22 cellular contexts compared by ENCODE assay signal in genomic region chr1:46638921-46639320, GRCh38. TPM values are rescaled to one million over a fixed set of nuclear protein-coding genes. Genes with fewer than 3 reads are reported as not detected.
A peak's percentile ranks its signal among the peaks of the same experiment; 100 is the strongest.
DNase-seq lines count a peak whose midpoint lies in the region; ATAC-seq, FAIRE-seq and TF ChIP-seq lines count a peak whose summit lies in the region.
"Had no signal": no experiment of that assay in that cellular context is flagged by ENCODE, and none has a peak within 500 bp of the region (broad histone marks: within the 10 kb centered on the region; RNA-seq: fewer than 3 reads in every experiment).

No MANE protein-coding gene starts in this region.

- TF ChIP-seq CTCF in left ventricle myocardium inferior (IDR thresholded peaks at IDR 0.05; ENCODE audit: borderline replicate concordance): no peak
- no peak for TF ChIP-seq CTCF in keratinocyte (optimal IDR thresholded peaks at IDR 0.05 in 1 of 3, IDR thresholded peaks at IDR 0.05 in 1 of 3, conservative IDR thresholded peaks at IDR 0.05 in 1 of 3; ENCODE audit: extremely low read depth in 1 of 3, insufficient read depth in 2 of 3, low read length in 3 of 3)
- TF ChIP-seq CTCF in thoracic aorta (IDR thresholded peaks at IDR 0.05): no peak

- H3K4me3 ChIP-seq in left ventricle myocardium inferior (no peak overlapping the region), keratinocyte (ENCODE audit: control insufficient read depth in 2 of 3, extremely low read depth in 1 of 3, insufficient read depth in 2 of 3, low read depth in 1 of 3, low read length in 3 of 3) (no peak overlapping the region), thoracic aorta (no peak overlapping the region)
- H3K4me3 ChIP-seq: SJCRH30 had no signal

- no peaks in the 10 kb centered on the region for H4K20me1 ChIP-seq in keratinocyte (ENCODE audit: control insufficient read depth, extremely low read depth, insufficient read depth, low read length)

- H3K9me3 ChIP-seq in left ventricle myocardium inferior (replicated peaks): no peaks in the 10 kb centered on the region
- no peaks in the 10 kb centered on the region for H3K9me3 ChIP-seq in keratinocyte (ENCODE audit: control insufficient read depth, low read depth, low read length)
- no peaks in the 10 kb centered on the region for H3K9me3 ChIP-seq in thoracic aorta
- H3K9me3 ChIP-seq: SJCRH30 had no signal

- H3K4me1 ChIP-seq in left ventricle myocardium inferior (peaks cover 34% of the 10 kb centered on the region), keratinocyte (ENCODE audit: control insufficient read depth, extremely low read depth, insufficient read depth, low read length) (peaks cover 9% of the 10 kb centered on the region), thoracic aorta (ENCODE audit: control insufficient read depth in 1 of 2, low read depth in 2 of 2) (peaks cover 10 to 39% of the 10 kb centered on the region in 2 donors)

- dilution Hi-C loops in keratinocyte (cut with MboI; ENCODE audit: extremely low pct_ligation_motif_present, low sequenced_read_pairs): no loop called here

- FAIRE-seq in keratinocyte (lab: Jason Lieb, UNC): peak; percentile 36
- FAIRE-seq: H54, RCC 7860 had no signal

- no peaks in the 10 kb centered on the region for H3K9me1 ChIP-seq in keratinocyte (ENCODE audit: control insufficient read depth, extremely low read depth, insufficient read depth, low read length)

- intact Hi-C loops in left ventricle myocardium inferior (cut with micrococcal nuclease): no loop called here
- intact Hi-C loops in left cardiac atrium (cut with DNase I): no loop called here
- intact Hi-C loops in posterior vena cava (cut with DNase I): no loop called here

- H3K27ac ChIP-seq in left ventricle myocardium inferior (replicated peaks): peak overlapping the region; percentile 83
- no peak overlapping the region for H3K27ac ChIP-seq in keratinocyte (ENCODE audit: control insufficient read depth, insufficient read depth, low read length)
- peak overlapping the region; percentile 3 to 12 for H3K27ac ChIP-seq in thoracic aorta
- H3K27ac ChIP-seq: SJCRH30 had no signal

- no peak overlapping the region for H3K9ac ChIP-seq in keratinocyte (ENCODE audit: control insufficient read depth, extremely low read depth, insufficient read depth, low read length)

- H3K79me2 ChIP-seq in keratinocyte (ENCODE audit: control insufficient read depth, insufficient read depth, low read length): no peaks in the 10 kb centered on the region

- H3K36me3 ChIP-seq in left ventricle myocardium inferior: peaks cover 44% of the 10 kb centered on the region
- H3K36me3 ChIP-seq in keratinocyte (ENCODE audit: control insufficient read depth in 2 of 2, extremely low read depth in 1 of 2, insufficient read depth in 2 of 2, low read length in 2 of 2): peaks cover 0 to 12% of the 10 kb centered on the region in 2 experiments
- peaks cover 15% of the 10 kb centered on the region for H3K36me3 ChIP-seq in thoracic aorta

- H3K4me2 ChIP-seq in keratinocyte (ENCODE audit: control insufficient read depth, extremely low read depth, insufficient read depth, low read depth, low read length): no peak overlapping the region

- DNase-seq in left ventricle myocardium inferior (no peak), left cardiac atrium (no peak), LoVo (ENCODE audit: low spot score) (peak; percentile 53), keratinocyte (ENCODE audit: low read depth, low spot score) (no peak), thoracic aorta (ENCODE audit: low spot score) (no peak), iPS-NIHi11 (ENCODE audit: low spot score) (no peak), posterior vena cava (ENCODE audit: low spot score) (no peak)
- DNase-seq: Calu3; CD4-positive, alpha-beta T cell; DMS153; GDM1; KBM-7; NCI-H1105; NCI-H2029 treated with DMSO at 0.1 percent for 48 hours; NCI-H2171; NCI-H345; NCI-H524; OCI-M1; SJCRH30 had no signal

- ATAC-seq in left cardiac atrium (no peak), thoracic aorta (ENCODE audit: insufficient number of reproducible peaks, low FRiP score, low read depth) (no peak), HG03196 (IDR thresholded peaks at IDR 0.05; ENCODE audit: unreplicated experiment) (no peak)

- H2AFZ ChIP-seq in keratinocyte (ENCODE audit: control insufficient read depth, low read length): no peak overlapping the region

- H3K27me3 ChIP-seq in left ventricle myocardium inferior (ENCODE audit: low read depth) (no peaks in the 10 kb centered on the region), keratinocyte (ENCODE audit: control insufficient read depth, extremely low read depth, insufficient read depth, low read length) (no peaks in the 10 kb centered on the region), thoracic aorta (replicated peaks; ENCODE audit: insufficient read depth) (no peaks in the 10 kb centered on the region)
- H3K27me3 ChIP-seq: SJCRH30 had no signal

RNA-seq across cellular contexts. Expression of gene MOB3C, which starts 22.3 kb away (rescaled TPM):
- total RNA-seq in left ventricle myocardium inferior (12.8 TPM), left cardiac atrium (10 to 100 TPM; 18.3 to 22.1 TPM), thoracic aorta (10 to 100 TPM; 29.5 to 42.3 TPM), posterior vena cava (10 to 100 TPM; 18.4 to 21.4 TPM)
- 15.8 to 25.6 TPM (median 18.4 TPM) in 3 replicates for polyA plus RNA-seq in keratinocyte
- polyA plus RNA-seq in keratinocyte (2011; ENCODE audit: low read depth): 2.3 TPM
- polyA plus RNA-seq in keratinocyte (2011; cell fraction: cytosol; rRNA removed): 14.1 and 16.2 TPM in 2 replicates
- polyA plus RNA-seq in keratinocyte (2011; cell fraction: nucleus; rRNA removed): 29.3 and 31.6 TPM in 2 replicates
- 8.8 and 9.9 TPM in 2 replicates for polyA plus RNA-seq in keratinocyte (2012; ENCODE audit: low replicate concordance)
- polyA minus RNA-seq in keratinocyte: 11.1 to 19.1 TPM (median 17.9 TPM) in 3 replicates
- polyA minus RNA-seq in keratinocyte (2011; cell fraction: cytosol; rRNA and poly(A)+ RNA removed): 11.9 TPM
- 9.6 and 12.9 TPM in 2 replicates for polyA minus RNA-seq in keratinocyte (2011; cell fraction: nucleus; rRNA and poly(A)+ RNA removed)

RNA-seq across cellular contexts. Expression of gene ATPAF1, which starts 29.2 kb away (rescaled TPM):
- total RNA-seq in left ventricle myocardium inferior: 235 TPM
- total RNA-seq in left cardiac atrium: 100 to 1,000 TPM; 134 to 137 TPM
- 41.4 to 55.6 TPM (median 53.6 TPM) in 3 replicates for polyA plus RNA-seq in keratinocyte
- polyA plus RNA-seq in keratinocyte (2011; ENCODE audit: low read depth): 58.7 TPM
- polyA plus RNA-seq in keratinocyte (2011; cell fraction: cytosol; rRNA removed): 55.4 and 76.8 TPM in 2 replicates
- polyA plus RNA-seq in keratinocyte (2011; cell fraction: nucleus; rRNA removed): 34.8 and 36.7 TPM in 2 replicates
- 24.8 and 32.5 TPM in 2 replicates for polyA plus RNA-seq in keratinocyte (2012; ENCODE audit: low replicate concordance)
- 12.2 to 38.8 TPM (median 26.5 TPM) in 3 replicates for polyA minus RNA-seq in keratinocyte
- 17.8 TPM for polyA minus RNA-seq in keratinocyte (2011; cell fraction: cytosol; rRNA and poly(A)+ RNA removed)
- polyA minus RNA-seq in keratinocyte (2011; cell fraction: nucleus; rRNA and poly(A)+ RNA removed): 8.7 and 20.9 TPM in 2 replicates
- total RNA-seq in thoracic aorta: 10 to 100 TPM; 38.5 to 55.6 TPM
- total RNA-seq in posterior vena cava: 10 to 100 TPM; 26.7 to 34.7 TPM

RNA-seq across cellular contexts. Expression of gene TEX38, which starts 32.7 kb away (rescaled TPM):
- total RNA-seq in left ventricle myocardium inferior (0.22 TPM), left cardiac atrium (under 1 TPM in 1 of 2 donors, not detected in 1; 0.35 TPM), thoracic aorta (not detected), posterior vena cava (not detected)
- not detected in 3 replicates for polyA plus RNA-seq in keratinocyte
- polyA plus RNA-seq in keratinocyte (2011; ENCODE audit: low read depth): not detected
- not detected in 2 replicates for polyA plus RNA-seq in keratinocyte (2011; cell fraction: cytosol; rRNA removed)
- polyA plus RNA-seq in keratinocyte (2011; cell fraction: nucleus; rRNA removed): 0.15 TPM in 1 of 2 replicates, not detected in the other
- 0.37 TPM in 1 of 2 replicates, not detected in the other for polyA plus RNA-seq in keratinocyte (2012; ENCODE audit: low replicate concordance)
- not detected in 3 replicates for polyA minus RNA-seq in keratinocyte
- not detected for polyA minus RNA-seq in keratinocyte (2011; cell fraction: cytosol; rRNA and poly(A)+ RNA removed)
- not detected in 2 replicates for polyA minus RNA-seq in keratinocyte (2011; cell fraction: nucleus; rRNA and poly(A)+ RNA removed)
- total RNA-seq: Calu3; CD4-positive, alpha-beta T cell; SJCRH30 had no signal

RNA-seq across cellular contexts. Expression of gene MKNK1, which starts 34.9 kb away (rescaled TPM):
- total RNA-seq in left ventricle myocardium inferior (43.5 TPM), left cardiac atrium (10 to 100 TPM; 39.7 to 42.7 TPM), thoracic aorta (100 to 1,000 TPM in 1 of 2 donors, 10 to 100 TPM in 1; 95.9 to 118 TPM), posterior vena cava (10 to 100 TPM; 40.3 to 59.6 TPM)
- 45.1 to 59.9 TPM (median 55.7 TPM) in 3 replicates for polyA plus RNA-seq in keratinocyte
- 28.2 TPM for polyA plus RNA-seq in keratinocyte (2011; ENCODE audit: low read depth)
- polyA plus RNA-seq in keratinocyte (2011; cell fraction: cytosol; rRNA removed): 43.1 and 43.5 TPM in 2 replicates
- 203 and 210 TPM in 2 replicates for polyA plus RNA-seq in keratinocyte (2011; cell fraction: nucleus; rRNA removed)
- 25.6 and 43.8 TPM in 2 replicates for polyA plus RNA-seq in keratinocyte (2012; ENCODE audit: low replicate concordance)
- 42.2 to 74.8 TPM (median 56.8 TPM) in 3 replicates for polyA minus RNA-seq in keratinocyte
- polyA minus RNA-seq in keratinocyte (2011; cell fraction: cytosol; rRNA and poly(A)+ RNA removed): 24.7 TPM
- polyA minus RNA-seq in keratinocyte (2011; cell fraction: nucleus; rRNA and poly(A)+ RNA removed): 43.5 and 69.2 TPM in 2 replicates
